ENCODE assay signal across 1 cellular context in genomic region chr16:12544477-12545291, GRCh38.
TF ChIP-seq lines count a peak whose summit lies in the region.

No MANE protein-coding gene starts in this region.

TF ChIP-seq in HepG2, 621 proteins besides CTCF, POLR2A, EP300 and RAD21 (continued from another document and continues in another):
- TF ChIP-seq FUBP1 (CRISPR knock-in tag; IDR thresholded peaks at IDR 0.05; ENCODE audit: borderline replicate concordance) (no peak), CSRNP1 (CRISPR knock-in tag; IDR thresholded peaks at IDR 0.05) (0 out of 2 replicates have a peak, but pooled peaks have one; percentile 59), XRCC5 (optimal IDR thresholded peaks at IDR 0.05; ENCODE audit: low read length) (no peak), TBL1XR1 (IDR thresholded peaks at IDR 0.05; ENCODE audit: borderline replicate concordance, low read length, partially characterized antibody) (peak; percentile 7), STAT6 (CRISPR knock-in tag; IDR thresholded peaks at IDR 0.05; ENCODE audit: borderline replicate concordance) (no peak), NR2C2 (CRISPR knock-in tag; IDR thresholded peaks at IDR 0.05; ENCODE audit: borderline replicate concordance) (no peak), ZNF782 (CRISPR knock-in tag; IDR thresholded peaks at IDR 0.05; ENCODE audit: borderline replicate concordance) (0 out of 2 replicates have a peak, but pooled peaks have one; percentile 6), CEBPB (IDR thresholded peaks at IDR 0.05; ENCODE audit: borderline replicate concordance, low read depth, low read length) (peak; percentile 27; the same call in 1 of the 2 replicates), ARID5B (CRISPR knock-in tag; IDR thresholded peaks at IDR 0.05) (peak; percentile 19; the same call in 1 of the 2 replicates), YEATS2 (CRISPR knock-in tag; IDR thresholded peaks at IDR 0.05; ENCODE audit: borderline replicate concordance) (peak; percentile 3; the same call in 1 of the 2 replicates), ATF3 (CRISPR knock-in tag; IDR thresholded peaks at IDR 0.05) (0 out of 2 replicates have a peak, but pooled peaks have one; percentile 3), KLF15 (CRISPR knock-in tag; IDR thresholded peaks at IDR 0.05; ENCODE audit: borderline replicate concordance) (no peak), ZBTB7B (CRISPR knock-in tag; IDR thresholded peaks at IDR 0.05) (no peak), ZNF343 (CRISPR knock-in tag; IDR thresholded peaks at IDR 0.05) (no peak), HNF4A (CRISPR knock-in tag; IDR thresholded peaks at IDR 0.05) (peak; percentile 18; the same call in 1 of the 2 replicates), RFXANK (CRISPR knock-in tag; IDR thresholded peaks at IDR 0.05) (no peak), SRF (IDR thresholded peaks at IDR 0.05; ENCODE audit: low read depth, low read length) (peak; percentile 37; the same call in 1 of the 2 replicates), JDP2 (CRISPR knock-in tag; IDR thresholded peaks at IDR 0.05; ENCODE audit: borderline replicate concordance) (no peak), CC2D1A (CRISPR knock-in tag; IDR thresholded peaks at IDR 0.05) (no peak), AKNA (CRISPR knock-in tag; IDR thresholded peaks at IDR 0.05; ENCODE audit: borderline replicate concordance) (no peak), ZNF704 (CRISPR knock-in tag; IDR thresholded peaks at IDR 0.05; ENCODE audit: borderline replicate concordance) (no peak), DPF2 (CRISPR knock-in tag; IDR thresholded peaks at IDR 0.05; ENCODE audit: borderline replicate concordance, low read depth) (peak; percentile 9; the same call in 1 of the 2 replicates), DZIP1 (CRISPR knock-in tag; IDR thresholded peaks at IDR 0.05) (0 out of 2 replicates have a peak, but pooled peaks have one; percentile 10), MAFG (CRISPR knock-in tag; IDR thresholded peaks at IDR 0.05) (no peak), KDM1A (CRISPR knock-in tag; IDR thresholded peaks at IDR 0.05) (peak; percentile 31; the same call in 1 of the 2 replicates), KLF6 (CRISPR knock-in tag; IDR thresholded peaks at IDR 0.05) (no peak), ZNF75D (CRISPR knock-in tag; IDR thresholded peaks at IDR 0.05; ENCODE audit: borderline replicate concordance) (no peak), ZNF598 (CRISPR knock-in tag; IDR thresholded peaks at IDR 0.05; ENCODE audit: borderline replicate concordance) (no peak), RXRB (CRISPR knock-in tag; IDR thresholded peaks at IDR 0.05; ENCODE audit: borderline replicate concordance) (no peak), ISL2 (CRISPR knock-in tag; IDR thresholded peaks at IDR 0.05) (no peak), ZHX1 (CRISPR knock-in tag; IDR thresholded peaks at IDR 0.05; ENCODE audit: low read depth) (0 out of 2 replicates have a peak, but pooled peaks have one; percentile 11), ZNF382 (CRISPR knock-in tag; IDR thresholded peaks at IDR 0.05; ENCODE audit: borderline replicate concordance) (no peak), ARHGAP35 (CRISPR knock-in tag; IDR thresholded peaks at IDR 0.05; ENCODE audit: borderline replicate concordance) (no peak), ZNF652 (CRISPR knock-in tag; IDR thresholded peaks at IDR 0.05; ENCODE audit: borderline replicate concordance, low read depth) (no peak)
